24 cellular contexts compared by ENCODE assay signal in genomic region chr3:78287085-78287484, GRCh38.
"Had no signal": no experiment of that assay in that cellular context is flagged by ENCODE, and none has a peak within 500 bp of the region (broad histone marks: within the 10 kb centered on the region; RNA-seq: fewer than 3 reads in every experiment).

No MANE protein-coding gene starts in this region.

- ATAC-seq: activated naive CD4-positive, alpha-beta T cell treated with anti-CD3 and anti-CD28 coated beads, Interleukin-2, amount 50 U/mL, for 72 hours; activated T-cell treated with anti-CD3 and anti-CD28 coated beads, Interleukin-2, amount 50 U/mL, for 72 hours; esophagus mucosa; gastrocnemius medialis; sciatic nerve had no signal

- H2AFZ ChIP-seq: hepatocyte had no signal

- H3K4me2 ChIP-seq: hepatocyte had no signal

- H3K27me3 ChIP-seq: brain microvascular endothelial cell, gastrocnemius medialis, hepatocyte, neutrophil, suprapubic skin, tibial artery had no signal

- H3K27ac ChIP-seq: brain microvascular endothelial cell, gastrocnemius medialis, hepatocyte, neutrophil, suprapubic skin, tibial artery had no signal

- H3K9me3 ChIP-seq: gastrocnemius medialis, neutrophil, suprapubic skin, tibial artery had no signal

- H3K4me1 ChIP-seq: gastrocnemius medialis, suprapubic skin, tibial artery had no signal

- H3K36me3 ChIP-seq: brain microvascular endothelial cell, gastrocnemius medialis, neutrophil, suprapubic skin, tibial artery had no signal

- H3K79me2 ChIP-seq: hepatocyte had no signal

- DNase-seq: activated CD4-positive, alpha-beta T cell treated with anti-CD3 and anti-CD28 coated beads, Interleukin-2, amount 50 U/mL, for 1 hour; activated CD4-positive, CD25-positive, alpha-beta regulatory T cell treated with anti-CD3 and anti-CD28 coated beads, Interleukin-2, amount 50 U/mL, for 72 hours; activated naive CD4-positive, alpha-beta T cell; activated T-cell treated with anti-CD3 and anti-CD28 coated beads for 4 hours; activated T-cell treated with anti-CD3 and anti-CD28 coated beads, Interleukin-2, amount 50 U/mL, for 72 hours; anterior cingulate cortex; brain microvascular endothelial cell; endodermal cell; gastrocnemius medialis; naive B cell; nephron progenitor cell; retina; small intestine; stimulated activated CD4-positive, alpha-beta T cell treated with anti-CD3 and anti-CD28 coated beads, Interleukin-1b, Interleukin-23, amount 100 ng/mL, for 48 hours; stimulated activated CD4-positive, alpha-beta T cell treated with anti-CD3 and anti-CD28 coated beads, Interleukin-4, amount 100 ng/mL, for 4 hours; stimulated activated naive CD4-positive, alpha-beta T cell; T-helper 2 cell; tibial artery had no signal

- H3K4me3 ChIP-seq: gastrocnemius medialis, hepatocyte, suprapubic skin, tibial artery had no signal
